ENCODE assay signal across 1 cellular context in the genomic region with DNA sequence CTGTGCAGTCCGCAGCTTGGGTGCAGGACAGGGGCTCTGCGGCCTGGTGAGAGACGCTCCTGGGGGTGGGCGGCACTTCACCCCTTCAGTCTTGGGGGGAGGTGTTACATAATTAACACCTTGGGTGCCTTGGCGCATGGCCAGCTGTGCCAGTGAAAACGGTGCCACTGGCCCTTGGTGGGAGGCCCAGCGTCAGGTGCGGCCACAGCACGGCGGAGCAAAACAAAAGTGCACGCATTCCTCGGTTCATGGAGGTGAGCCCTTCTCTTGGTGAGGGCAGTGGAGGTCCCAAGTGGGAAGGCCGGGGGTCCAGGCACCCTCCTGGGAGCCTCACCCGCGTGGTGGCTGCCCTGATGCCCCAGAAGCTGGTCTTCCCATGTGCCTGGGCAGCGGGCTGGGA.
TF ChIP-seq lines count a peak whose summit lies in the region.

No MANE protein-coding gene starts in this region.

TF ChIP-seq in H1, 55 proteins besides CTCF, POLR2A, EP300 and RAD21 (continued from another document):
- TF ChIP-seq SP4 (IDR thresholded peaks at IDR 0.05; ENCODE audit: low read length) (no peak), PHF8 (conservative IDR thresholded peaks at IDR 0.05; ENCODE audit: low read depth, low read length) (no peak), RXRA (IDR thresholded peaks at IDR 0.05; ENCODE audit: insufficient read depth, low read depth, low read length) (no peak)
